In the genomic region with DNA sequence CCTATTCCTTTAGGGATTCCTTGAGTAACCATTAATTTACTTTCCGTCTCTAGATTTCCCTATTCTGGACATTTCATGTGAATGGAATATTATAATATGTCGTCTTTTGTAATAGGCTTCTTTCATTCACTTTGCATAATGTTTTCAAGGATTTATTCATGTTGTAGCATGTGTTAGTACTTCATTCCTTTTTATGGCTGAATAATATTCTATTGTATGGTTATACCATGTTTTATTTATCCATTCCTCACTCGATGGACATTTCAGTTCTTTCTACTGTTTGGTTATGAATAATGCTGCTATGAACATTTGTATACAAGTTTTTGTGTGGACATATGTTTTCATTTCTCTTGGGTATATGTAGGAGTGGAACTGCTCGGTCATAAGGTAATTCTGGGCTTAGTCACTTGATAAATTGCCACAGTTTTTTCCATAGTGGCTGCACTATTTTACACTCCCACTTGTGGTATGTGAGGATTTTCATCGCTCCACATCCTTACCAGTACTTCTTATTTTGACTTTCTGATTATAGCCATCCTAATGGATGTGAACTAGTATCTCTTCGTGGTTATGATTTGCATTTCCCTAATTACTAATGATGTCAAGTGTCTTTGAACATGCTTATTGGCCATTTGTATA, we compare ENCODE assay signal across 18 cellular contexts. TPM values are rescaled to one million over a fixed set of nuclear protein-coding genes. Genes with fewer than 3 reads are reported as not detected.
DNase-seq lines count a peak whose midpoint lies in the region; ATAC-seq and TF ChIP-seq lines count a peak whose summit lies in the region.
"Had no signal": no experiment of that assay in that cellular context is flagged by ENCODE, and none has a peak within 500 bp of the region (broad histone marks: within the 10 kb centered on the region; RNA-seq: fewer than 3 reads in every experiment).

No MANE protein-coding gene starts in this region.

- peak overlapping the region; percentile 47 for H3K27ac Mint-ChIP-seq in chondrocyte (ENCODE audit: unreplicated experiment)
- H3K27ac Mint-ChIP-seq in Calu3 (ENCODE audit: unreplicated experiment): no peak overlapping the region
- H3K27ac Mint-ChIP-seq in CD8-positive, alpha-beta memory T cell: peak overlapping the region in 4 of 8 donors; percentile 3 to 32 (median 6)

- peaks cover 64% of the 10 kb centered on the region for H3K79me2 ChIP-seq in osteoblast (ENCODE audit: insufficient read depth, low read length)

- CTCF ChIA-PET in Calu3 (lab: Charles Lee): no interaction called here
- CTCF ChIA-PET in CD8-positive, alpha-beta memory T cell (lab: Charles Lee): no interaction called here

- H3K27me3 Mint-ChIP-seq in chondrocyte (ENCODE audit: low read depth) (no peaks in the 10 kb centered on the region), Calu3 (ENCODE audit: unreplicated experiment) (no peaks in the 10 kb centered on the region)
- no peaks in the 10 kb centered on the region for H3K27me3 Mint-ChIP-seq in CD8-positive, alpha-beta memory T cell

- BruUV-seq in Calu3 (replicated peaks; lab: Mats Ljungman, UMichigan): no TSS peak

- H3K27me3 ChIP-seq in osteoblast (ENCODE audit: insufficient read depth, low read length): no peaks in the 10 kb centered on the region
- H3K27me3 ChIP-seq in CD8-positive, alpha-beta memory T cell (ENCODE audit: insufficient read depth, low read length, poor library complexity, severe bottlenecking): no peaks in the 10 kb centered on the region
- H3K27me3 ChIP-seq: thyroid gland had no signal

- H3K4me1 Mint-ChIP-seq in chondrocyte (ENCODE audit: low read depth): peaks cover 52% of the 10 kb centered on the region
- H3K4me1 Mint-ChIP-seq in Calu3 (ENCODE audit: low read depth, unreplicated experiment): peaks cover 18% of the 10 kb centered on the region
- H3K4me1 Mint-ChIP-seq in CD8-positive, alpha-beta memory T cell: peaks cover 57 to 71% (median 70%) of the 10 kb centered on the region in 3 donors

- no peak for TF ChIP-seq CTCF in chondrocyte (IDR thresholded peaks at IDR 0.05)
- no peak for TF ChIP-seq CTCF in osteoblast (IDR thresholded peaks at IDR 0.05; ENCODE audit: extremely low read depth, low read depth, low read length)
- no peak for TF ChIP-seq CTCF in Calu3 (IDR thresholded peaks at IDR 0.05; ENCODE audit: unreplicated experiment)

- peaks cover 10% of the 10 kb centered on the region for H3K4me1 ChIP-seq in osteoblast (ENCODE audit: insufficient read depth, low read length)
- H3K4me1 ChIP-seq in CD8-positive, alpha-beta memory T cell (ENCODE audit: insufficient read depth, low read length): peaks cover 15% of the 10 kb centered on the region

- H3K36me3 Mint-ChIP-seq in chondrocyte (ENCODE audit: low read depth) (no peaks in the 10 kb centered on the region), Calu3 (ENCODE audit: insufficient read depth, unreplicated experiment) (no peaks in the 10 kb centered on the region)
- peaks cover 1 to 16% (median 7%) of the 10 kb centered on the region in 3 donors for H3K36me3 Mint-ChIP-seq in CD8-positive, alpha-beta memory T cell

- ATAC-seq in GM18870 (IDR thresholded peaks at IDR 0.05; ENCODE audit: unreplicated experiment): no peak
- no peak for ATAC-seq in HG02970 (IDR thresholded peaks at IDR 0.05; ENCODE audit: low FRiP score, unreplicated experiment)

- H3K4me3 Mint-ChIP-seq in chondrocyte (ENCODE audit: unreplicated experiment) (no peak overlapping the region), Calu3 (ENCODE audit: low read depth, unreplicated experiment) (no peak overlapping the region)
- peak overlapping the region in 1 of 7 donors; percentile 25 for H3K4me3 Mint-ChIP-seq in CD8-positive, alpha-beta memory T cell
- H3K4me3 Mint-ChIP-seq: neural crest cell had no signal

- intact Hi-C loops in Calu3 (cut with micrococcal nuclease; ENCODE audit: unreplicated experiment): no loop called here

- H3K4me3 ChIP-seq in osteoblast (ENCODE audit: insufficient read depth, low read length): no peak overlapping the region
- no peak overlapping the region for H3K4me3 ChIP-seq in CD8-positive, alpha-beta memory T cell (ENCODE audit: low read length)
- H3K4me3 ChIP-seq: thyroid gland had no signal

- H3K36me3 ChIP-seq in osteoblast (ENCODE audit: insufficient read depth, low read length): no peaks in the 10 kb centered on the region
- H3K36me3 ChIP-seq in CD8-positive, alpha-beta memory T cell (ENCODE audit: insufficient read depth, low read length): no peaks in the 10 kb centered on the region
- H3K36me3 ChIP-seq: thyroid gland had no signal

- DNase-seq in EH (ENCODE audit: low read depth) (peak; percentile 58), HCEC 1CT (peak; percentile 34), chondrocyte (ENCODE audit: low spot score) (no peak), osteoblast (ENCODE audit: insufficient read length, low spot score, missing footprints) (no peak), Calu3 (no peak)
- DNase-seq in CD8-positive, alpha-beta memory T cell: no peak
- DNase-seq: activated naive CD4-positive, alpha-beta T cell treated with anti-CD3 and anti-CD28 coated beads, Interleukin-2, amount 50 U/mL, for 16 hours; glutamatergic neuron; H7; immature natural killer cell; mammary epithelial cell; NCI-H1092; RPMI8226; thyroid gland had no signal

- peaks cover 5% of the 10 kb centered on the region for H4K20me1 ChIP-seq in osteoblast (ENCODE audit: insufficient read depth, low read length)

- H2AFZ ChIP-seq in osteoblast (ENCODE audit: low read length): no peak overlapping the region

- no peaks in the 10 kb centered on the region for H3K9me3 ChIP-seq in osteoblast (ENCODE audit: low read depth, low read length)
- H3K9me3 ChIP-seq in CD8-positive, alpha-beta memory T cell (ENCODE audit: low read length): no peaks in the 10 kb centered on the region
- H3K9me3 ChIP-seq: thyroid gland had no signal

- POLR2A ChIA-PET in CD8-positive, alpha-beta memory T cell (lab: Charles Lee): no interaction called here

- no peak overlapping the region for H3K4me2 ChIP-seq in osteoblast (ENCODE audit: insufficient read depth, low read length)

- peak overlapping the region; percentile 55 for H3K27ac ChIP-seq in osteoblast (ENCODE audit: low read depth, low read length)
- H3K27ac ChIP-seq in CD8-positive, alpha-beta memory T cell (ENCODE audit: low read depth, low read length): no peak overlapping the region
- H3K27ac ChIP-seq: C4-2B, thyroid gland had no signal

- peaks cover 4% of the 10 kb centered on the region for H3K9me3 Mint-ChIP-seq in chondrocyte (ENCODE audit: low read depth)
- no peaks in the 10 kb centered on the region for H3K9me3 Mint-ChIP-seq in Calu3 (ENCODE audit: low read depth, unreplicated experiment)
- H3K9me3 Mint-ChIP-seq in CD8-positive, alpha-beta memory T cell: no peaks in the 10 kb centered on the region
- H3K9me3 Mint-ChIP-seq: immature natural killer cell had no signal

RNA-seq across cellular contexts. Expression of a gene that starts 17.7 kb away (rescaled TPM):
- total RNA-seq in chondrocyte (12.2 to 16.9 TPM (median 16.8 TPM) in 3 replicates), osteoblast (21.4 and 24.8 TPM in 2 replicates), Calu3 (2022) (42.9 and 45.2 TPM in 2 replicates)
- total RNA-seq in CD8-positive, alpha-beta memory T cell: 10 to 100 TPM; 46.1 to 46.9 TPM
- polyA plus RNA-seq in CD8-positive, alpha-beta memory T cell: 51.9 TPM

Comparison
In these comparisons a context has a peak if more than half of its experiments do, and no peak if none do; other contexts are left out.
1. DNase-seq: peak in EH (single experiment) and HCEC 1CT (single experiment); none in chondrocyte (single experiment), osteoblast (single experiment), Calu3 (single experiment) and CD8-positive, alpha-beta memory T cell (0 of 5).